1 cellular context compared by ENCODE assay signal in genomic region chr17:46144246-46144645, GRCh38.
TF ChIP-seq lines count a peak whose summit lies in the region.

No MANE protein-coding gene starts in this region.

TF ChIP-seq in GM23338, 12 proteins besides CTCF, POLR2A, EP300 and RAD21 (continued from another document):
- TF ChIP-seq REST (IDR thresholded peaks at IDR 0.05; ENCODE audit: unreplicated experiment) (no peak), ZNF331 (CRISPR knock-in tag; IDR thresholded peaks at IDR 0.05; ENCODE audit: low read depth) (no peak), ZNF114 (CRISPR knock-in tag; IDR thresholded peaks at IDR 0.05) (no peak), ZNF462 (CRISPR knock-in tag; IDR thresholded peaks at IDR 0.05) (no peak), CREB1 (CRISPR knock-in tag; IDR thresholded peaks at IDR 0.05; ENCODE audit: low read depth) (no peak), POLR2AphosphoS5 (IDR thresholded peaks at IDR 0.05; ENCODE audit: low read depth) (no peak), ETS1 (IDR thresholded peaks at IDR 0.05) (no peak), JUNB (IDR thresholded peaks at IDR 0.05; ENCODE audit: unreplicated experiment) (no peak), EZH2 (IDR thresholded peaks at IDR 0.05; ENCODE audit: low read depth, unreplicated experiment) (no peak)
TF ChIP-seq in GM23338: peak in this region for 0.
